In the genomic region with DNA sequence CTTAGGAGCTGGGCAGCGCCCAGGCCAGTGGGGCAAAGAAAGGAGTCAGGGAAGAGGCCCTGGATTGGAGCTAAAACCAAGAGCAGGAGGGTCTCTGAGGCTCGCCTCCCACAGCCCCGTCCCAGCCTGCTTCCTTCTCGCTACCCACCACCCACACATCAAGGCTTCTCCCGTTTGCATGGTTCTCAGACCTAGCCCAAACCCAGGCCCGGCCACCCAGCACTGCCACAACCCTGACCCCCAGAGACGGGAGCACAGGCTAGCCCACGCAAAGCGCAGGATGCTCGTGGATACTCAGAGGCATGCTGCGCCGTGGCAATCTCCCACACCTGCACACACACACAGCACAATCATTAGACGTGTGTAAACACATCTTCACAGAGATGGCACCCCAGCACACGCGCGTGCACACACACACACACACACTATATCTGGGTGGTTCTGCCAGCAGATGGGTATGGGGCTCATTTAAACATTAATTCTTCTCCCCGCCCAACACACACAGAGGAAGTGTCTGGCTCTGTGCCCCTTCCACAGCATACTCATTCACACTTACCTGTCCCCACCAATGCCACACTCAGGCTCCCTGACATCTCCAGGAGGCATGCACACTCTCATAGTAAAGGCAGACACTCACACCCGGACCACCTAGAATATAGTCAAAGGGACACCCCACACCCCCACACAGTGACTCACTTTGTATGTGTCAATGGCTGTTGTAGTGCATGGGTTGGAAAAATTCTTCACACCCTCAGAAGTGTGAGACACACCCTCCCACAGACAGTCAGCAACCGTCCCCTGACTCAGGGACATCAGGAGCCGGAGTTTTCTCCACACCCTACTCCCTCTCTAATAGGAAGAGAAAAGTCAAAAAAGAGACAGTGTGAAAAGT, we compare ENCODE assay signal across 9 cellular contexts. TPM values are rescaled to one million over a fixed set of nuclear protein-coding genes. Genes with fewer than 3 reads are reported as not detected.
DNase-seq lines count a peak whose midpoint lies in the region; ATAC-seq and TF ChIP-seq lines count a peak whose summit lies in the region.
"Had no signal": no experiment of that assay in that cellular context is flagged by ENCODE, and none has a peak within 500 bp of the region (broad histone marks: within the 10 kb centered on the region; RNA-seq: fewer than 3 reads in every experiment).

No MANE protein-coding gene starts in this region.

- peaks cover 24% of the 10 kb centered on the region for H3K27me3 Mint-ChIP-seq in activated T-helper 2 cell treated with anti-CD3 and anti-CD28 coated beads, Interferon-gamma antibody, Interleukin-2, Interleukin-4, amounts not matched to agents 10 μg/mL and 5 μg/mL and 100 μg/mL, durations not matched to agents 14 hours and 24 hours and 36 hours (ENCODE audit: low read depth)

- peak overlapping the region; percentile 61 for H3K27ac Mint-ChIP-seq in activated T-helper 2 cell treated with anti-CD3 and anti-CD28 coated beads, Interferon-gamma antibody, Interleukin-2, Interleukin-4, amounts not matched to agents 10 μg/mL and 5 μg/mL and 100 μg/mL, durations not matched to agents 14 hours and 24 hours and 36 hours

- no peaks in the 10 kb centered on the region for H3K27me3 ChIP-seq in Loucy (ENCODE audit: insufficient read depth, low read length, poor library complexity, severe bottlenecking)
- H3K27me3 ChIP-seq in mesenchymal stem cell (ENCODE audit: control insufficient read depth in 1 of 2, insufficient read depth in 1 of 2, low read length in 2 of 2): peaks cover 54 to 82% of the 10 kb centered on the region in 2 experiments
- H3K27me3 ChIP-seq: pancreas had no signal

- no peak overlapping the region for H2BK15ac ChIP-seq in mesenchymal stem cell (ENCODE audit: low read depth, poor library complexity, severe bottlenecking)

- H2BK120ac ChIP-seq in mesenchymal stem cell (ENCODE audit: low read depth, low read length): no peak overlapping the region

- H3K4me3 Mint-ChIP-seq in activated T-helper 2 cell treated with anti-CD3 and anti-CD28 coated beads, Interferon-gamma antibody, Interleukin-2, Interleukin-4, amounts not matched to agents 10 μg/mL and 5 μg/mL and 100 μg/mL, durations not matched to agents 14 hours and 24 hours and 36 hours (ENCODE audit: low read depth): peak overlapping the region; percentile 79

- H3K9ac ChIP-seq in Loucy (ENCODE audit: low read depth, low read length, poor library complexity, severe bottlenecking) (no peak overlapping the region), mesenchymal stem cell (ENCODE audit: low read length) (no peak overlapping the region)

- peaks cover 17% of the 10 kb centered on the region for H3K4me1 Mint-ChIP-seq in activated T-helper 2 cell treated with anti-CD3 and anti-CD28 coated beads, Interferon-gamma antibody, Interleukin-2, Interleukin-4, amounts not matched to agents 10 μg/mL and 5 μg/mL and 100 μg/mL, durations not matched to agents 14 hours and 24 hours and 36 hours (ENCODE audit: low read depth)

- H4K91ac ChIP-seq in mesenchymal stem cell (ENCODE audit: low read length): no peak overlapping the region

- peaks cover 17% of the 10 kb centered on the region for H3K4me1 ChIP-seq in Loucy (ENCODE audit: insufficient read depth, low read length, poor library complexity, severe bottlenecking)
- peaks cover 13% of the 10 kb centered on the region for H3K4me1 ChIP-seq in mesenchymal stem cell (ENCODE audit: control insufficient read depth, insufficient read depth, low read depth, low read length)

- POLR2A ChIA-PET in GM10248 (lab: Yijun Ruan, JAX): interaction anchor here (0.6 kb wide), 1 partner anchor 598 kb away, joined by 6 read pairs; no protein-coding TSS in a partner anchor

- H2BK5ac ChIP-seq in mesenchymal stem cell (ENCODE audit: low read depth, low read length, poor library complexity, severe bottlenecking): no peak overlapping the region

- H3K27ac ChIP-seq in mesenchymal stem cell (ENCODE audit: low read length, poor library complexity, severe bottlenecking): no peak overlapping the region
- H3K27ac ChIP-seq: pancreas had no signal

- no peaks in the 10 kb centered on the region for H3K9me3 Mint-ChIP-seq in activated T-helper 2 cell treated with anti-CD3 and anti-CD28 coated beads, Interferon-gamma antibody, Interleukin-2, Interleukin-4, amounts not matched to agents 10 μg/mL and 5 μg/mL and 100 μg/mL, durations not matched to agents 14 hours and 24 hours and 36 hours

- no peaks in the 10 kb centered on the region for H4K20me1 ChIP-seq in Loucy (ENCODE audit: insufficient read depth, low read length, poor library complexity, severe bottlenecking)

- H3K4me3 ChIP-seq in Loucy (ENCODE audit: low read length, poor library complexity, severe bottlenecking) (peak overlapping the region; percentile 87), mesenchymal stem cell (ENCODE audit: insufficient read depth in 1 of 2, low read depth in 1 of 2, low read length in 2 of 2) (peak overlapping the region in 1 of 2 experiments; percentile 83)

- H2BK12ac ChIP-seq in mesenchymal stem cell (ENCODE audit: low read length in 2 of 2): no peak overlapping the region

- H2AFZ ChIP-seq in Loucy (ENCODE audit: low read length) (peak overlapping the region; percentile 96; the same call in 1 of the 2 replicates), mesenchymal stem cell (ENCODE audit: low read depth, low read length) (no peak overlapping the region)

- no peaks in the 10 kb centered on the region for H3K9me3 ChIP-seq in Loucy (ENCODE audit: insufficient read depth, low read depth, low read length)
- H3K9me3 ChIP-seq in mesenchymal stem cell (ENCODE audit: control insufficient read depth, low read length): no peaks in the 10 kb centered on the region
- H3K9me3 ChIP-seq: pancreas had no signal

- 82% methylated on average over 16 of the region's 20 CpGs for WGBS in mesenchymal stem cell

- ATAC-seq in GM19395 (IDR thresholded peaks at IDR 0.05; ENCODE audit: unreplicated experiment) (no peak), HG03378 (IDR thresholded peaks at IDR 0.05; ENCODE audit: unreplicated experiment) (no peak), HG03135 (IDR thresholded peaks at IDR 0.05; ENCODE audit: unreplicated experiment) (no peak)

- H3K36me3 ChIP-seq in Loucy (ENCODE audit: insufficient read depth, low read length) (no peaks in the 10 kb centered on the region), mesenchymal stem cell (ENCODE audit: control insufficient read depth in 1 of 2, insufficient read depth in 2 of 2, low read depth in 1 of 2, low read length in 2 of 2) (no peaks in the 10 kb centered on the region)
- H3K36me3 ChIP-seq: pancreas had no signal

- no peaks in the 10 kb centered on the region for H3K79me1 ChIP-seq in mesenchymal stem cell (replicated peaks; ENCODE audit: low read length, poor library complexity, severe bottlenecking)

- TF ChIP-seq CTCF in Loucy (conservative IDR thresholded peaks at IDR 0.05; ENCODE audit: low read length) (no peak), GM10248 (IDR thresholded peaks at IDR 0.05; ENCODE audit: control extremely low read depth, extremely low read depth, low read depth, missing control alignments) (no peak)

- no peak overlapping the region for H3K18ac ChIP-seq in mesenchymal stem cell (ENCODE audit: low read depth in 1 of 2, low read length in 2 of 2)

- peak overlapping the region; percentile 100 for H3K4me2 ChIP-seq in Loucy (ENCODE audit: low read depth, low read length, poor library complexity, severe bottlenecking)
- H3K4me2 ChIP-seq in mesenchymal stem cell (ENCODE audit: low read length, poor library complexity, severe bottlenecking): peak overlapping the region; percentile 97

- CTCF ChIA-PET in GM10248 (lab: Yijun Ruan, JAX): interaction anchor here (1.0 to 7.0 kb wide), 6 partner anchors 12 to 54 kb away, joined by 5 to 88 read pairs (median 6); no protein-coding TSS in a partner anchor

- H2AK5ac ChIP-seq in mesenchymal stem cell (ENCODE audit: low read length, severe bottlenecking): no peak overlapping the region

- H3K9me2 ChIP-seq in Loucy (replicated peaks; ENCODE audit: low read depth, low read length): no peaks in the 10 kb centered on the region

- H3K79me2 ChIP-seq in Loucy (ENCODE audit: insufficient read depth, low read length): no peaks in the 10 kb centered on the region

- no peak overlapping the region for H4K8ac ChIP-seq in mesenchymal stem cell (ENCODE audit: low read length)

- no peaks in the 10 kb centered on the region for H3F3A ChIP-seq in Loucy (ENCODE audit: low read depth)

- no peaks in the 10 kb centered on the region for H3K36me3 Mint-ChIP-seq in activated T-helper 2 cell treated with anti-CD3 and anti-CD28 coated beads, Interferon-gamma antibody, Interleukin-2, Interleukin-4, amounts not matched to agents 10 μg/mL and 5 μg/mL and 100 μg/mL, durations not matched to agents 14 hours and 24 hours and 36 hours (ENCODE audit: low read depth)

- no peak overlapping the region for H3K23ac ChIP-seq in mesenchymal stem cell (ENCODE audit: low read length in 2 of 2)

- no peak for DNase-seq in activated T-helper 2 cell treated with anti-CD3 and anti-CD28 coated beads, Interferon-gamma antibody, Interleukin-2, Interleukin-4, amounts not matched to agents 10 μg/mL and 5 μg/mL and 100 μg/mL, durations not matched to agents 14 hours and 24 hours and 36 hours (ENCODE audit: low spot score)
- DNase-seq in mesenchymal stem cell (no peak), GM10248 (ENCODE audit: extremely low spot score) (no peak)
- peak; percentile 66 for DNase-seq in stimulated activated CD8-positive, alpha-beta memory T cell treated with anti-CD3 and anti-CD28 coated beads, Interleukin-4, amount 100 ng/mL, for 24 hours (ENCODE audit: low read depth)

- no peak overlapping the region for H3K14ac ChIP-seq in mesenchymal stem cell (ENCODE audit: low read length in 2 of 2)

- no peak overlapping the region for H3K4ac ChIP-seq in mesenchymal stem cell (ENCODE audit: low read depth in 1 of 2, low read length in 2 of 2)

- intact Hi-C loops in activated T-helper 2 cell treated with anti-CD3 and anti-CD28 coated beads, Interferon-gamma antibody, Interleukin-2, Interleukin-4, amounts not matched to agents 10 μg/mL and 5 μg/mL and 100 μg/mL, durations not matched to agents 14 hours and 24 hours and 36 hours (cut with micrococcal nuclease): loop anchor here (1.0 to 2.0 kb wide), 3 partner anchors 41 to 64 kb away; a partner anchor contains a TSS

RNA-seq across cellular contexts. Expression of a gene that starts 1.1 kb away (rescaled TPM):
- 1.3 and 1.7 TPM in 2 replicates for total RNA-seq in activated T-helper 2 cell treated with anti-CD3 and anti-CD28 coated beads, Interferon-gamma antibody, Interleukin-2, Interleukin-4, amounts not matched to agents 10 μg/mL and 5 μg/mL and 100 μg/mL, durations not matched to agents 14 hours and 24 hours and 36 hours
- 0.04 TPM for polyA plus RNA-seq in mesenchymal stem cell (2013, experiment 1 of 2)
- polyA plus RNA-seq in mesenchymal stem cell (2013, experiment 2 of 2): 0.01 TPM

RNA-seq across cellular contexts. Expression of a gene that starts 18.5 kb away (rescaled TPM):
- total RNA-seq in activated T-helper 2 cell treated with anti-CD3 and anti-CD28 coated beads, Interferon-gamma antibody, Interleukin-2, Interleukin-4, amounts not matched to agents 10 μg/mL and 5 μg/mL and 100 μg/mL, durations not matched to agents 14 hours and 24 hours and 36 hours: not detected in 2 replicates
- not detected for polyA plus RNA-seq in mesenchymal stem cell (2013, experiment 1 of 2)
- polyA plus RNA-seq in mesenchymal stem cell (2013, experiment 2 of 2): not detected
- total RNA-seq: pancreas had no signal

RNA-seq across cellular contexts. Expression of a gene that starts 41.2 kb away (rescaled TPM):
- 62.7 and 62.8 TPM in 2 replicates for total RNA-seq in activated T-helper 2 cell treated with anti-CD3 and anti-CD28 coated beads, Interferon-gamma antibody, Interleukin-2, Interleukin-4, amounts not matched to agents 10 μg/mL and 5 μg/mL and 100 μg/mL, durations not matched to agents 14 hours and 24 hours and 36 hours
- polyA plus RNA-seq in mesenchymal stem cell (2013, experiment 1 of 2): 37.0 TPM
- polyA plus RNA-seq in mesenchymal stem cell (2013, experiment 2 of 2): 35.2 TPM
